In the genomic region with DNA sequence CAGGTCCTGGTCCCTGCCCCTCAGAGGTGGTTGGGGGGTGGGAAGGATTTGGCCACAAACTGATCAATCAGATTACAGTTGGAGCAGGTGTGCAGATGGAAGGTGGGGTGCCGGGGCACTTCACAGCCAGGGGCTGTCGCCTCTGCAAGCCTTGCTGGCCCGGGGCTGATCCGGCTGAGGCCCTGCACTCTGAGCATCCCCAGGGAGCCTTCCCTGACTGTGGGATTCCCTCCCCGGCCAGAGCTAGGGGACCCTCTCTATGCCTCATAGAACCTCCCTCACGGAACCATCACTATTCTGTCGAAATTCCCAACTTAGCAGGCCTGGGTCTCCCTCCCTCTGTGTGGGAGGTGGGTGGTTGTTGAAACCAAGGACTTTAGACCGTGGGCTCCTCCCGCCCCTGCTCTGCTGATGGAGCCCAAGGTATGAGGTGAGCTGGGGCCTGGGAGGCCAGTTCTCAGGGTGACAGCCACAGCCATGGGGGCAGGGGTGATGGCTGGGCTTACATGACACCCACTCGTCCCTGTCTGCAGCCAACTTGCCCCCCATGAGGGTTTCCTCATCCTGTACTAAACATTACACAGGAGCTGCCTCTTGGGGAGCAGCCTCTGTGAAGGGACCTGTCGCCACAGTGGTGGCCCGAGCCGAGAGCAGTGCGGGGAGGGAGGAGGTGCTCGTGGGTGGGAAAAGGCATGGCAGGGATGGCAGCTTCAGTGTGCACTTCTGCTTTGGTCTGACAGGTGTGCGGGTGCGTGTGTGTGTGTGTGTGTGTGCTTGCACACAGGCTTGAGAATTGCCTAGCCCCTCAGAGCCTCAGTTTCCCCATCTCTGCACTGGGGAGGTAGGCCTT, we compare ENCODE assay signal across 1 cellular context.
TF ChIP-seq lines count a peak whose summit lies in the region.

No MANE protein-coding gene starts in this region.

TF ChIP-seq in HepG2, 621 proteins besides CTCF, POLR2A, EP300 and RAD21 (continues in another document):
- TF ChIP-seq, protein P1, sequence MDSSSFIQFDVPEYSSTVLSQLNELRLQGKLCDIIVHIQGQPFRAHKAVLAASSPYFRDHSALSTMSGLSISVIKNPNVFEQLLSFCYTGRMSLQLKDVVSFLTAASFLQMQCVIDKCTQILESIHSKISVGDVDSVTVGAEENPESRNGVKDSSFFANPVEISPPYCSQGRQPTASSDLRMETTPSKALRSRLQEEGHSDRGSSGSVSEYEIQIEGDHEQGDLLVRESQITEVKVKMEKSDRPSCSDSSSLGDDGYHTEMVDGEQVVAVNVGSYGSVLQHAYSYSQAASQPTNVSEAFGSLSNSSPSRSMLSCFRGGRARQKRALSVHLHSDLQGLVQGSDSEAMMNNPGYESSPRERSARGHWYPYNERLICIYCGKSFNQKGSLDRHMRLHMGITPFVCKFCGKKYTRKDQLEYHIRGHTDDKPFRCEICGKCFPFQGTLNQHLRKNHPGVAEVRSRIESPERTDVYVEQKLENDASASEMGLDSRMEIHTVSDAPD (CRISPR knock-in tag; IDR thresholded peaks at IDR 0.05) = peak; percentile 69; the same call in 1 of the 2 replicates
- TF ChIP-seq SRSF9 (IDR thresholded peaks at IDR 0.05; ENCODE audit: borderline replicate concordance, insufficient read depth, low read depth, low read length, poor library complexity, severe bottlenecking) (no peak), ZNF160 (CRISPR knock-in tag; IDR thresholded peaks at IDR 0.05) (no peak), ZGPAT (CRISPR knock-in tag; IDR thresholded peaks at IDR 0.05) (peak; percentile 57), LBX2 (CRISPR knock-in tag; IDR thresholded peaks at IDR 0.05; ENCODE audit: borderline replicate concordance) (no peak), TBX2 (CRISPR knock-in tag; IDR thresholded peaks at IDR 0.05; ENCODE audit: borderline replicate concordance) (no peak; the same call in 1 of the 2 replicates), CCAR2 (optimal IDR thresholded peaks at IDR 0.05; ENCODE audit: low read depth, low read length) (no peak), NCOR1 (IDR thresholded peaks at IDR 0.05; ENCODE audit: borderline replicate concordance, low read length) (peak; percentile 76), ZFP36L2 (CRISPR knock-in tag; IDR thresholded peaks at IDR 0.05) (no peak), ZNF501 (CRISPR knock-in tag; IDR thresholded peaks at IDR 0.05) (no peak), ZSCAN25 (CRISPR knock-in tag; IDR thresholded peaks at IDR 0.05) (peak; percentile 98), TEF (CRISPR knock-in tag; IDR thresholded peaks at IDR 0.05) (no peak), ZNF24 (IDR thresholded peaks at IDR 0.05) (no peak), ZNF572 (CRISPR knock-in tag; IDR thresholded peaks at IDR 0.05) (no peak), ISX (CRISPR knock-in tag; conservative IDR thresholded peaks at IDR 0.05) (no peak), NFIB (CRISPR knock-in tag; IDR thresholded peaks at IDR 0.05; ENCODE audit: borderline replicate concordance) (no peak), SCMH1 (CRISPR knock-in tag; IDR thresholded peaks at IDR 0.05; ENCODE audit: borderline replicate concordance) (no peak), ARNT2 (CRISPR knock-in tag; IDR thresholded peaks at IDR 0.05; ENCODE audit: low read depth) (no peak), RNF219 (CRISPR knock-in tag; IDR thresholded peaks at IDR 0.05) (no peak), SOX13 (IDR thresholded peaks at IDR 0.05) (no peak), SOX13 (CRISPR knock-in tag; conservative IDR thresholded peaks at IDR 0.05 in 1 of 2, IDR thresholded peaks at IDR 0.05 in 1 of 2) (peak in 1 of 2 experiments; percentile 42; a peak in 1 of 4 replicates), MIER2 (CRISPR knock-in tag; IDR thresholded peaks at IDR 0.05) (no peak), TARDBP (CRISPR knock-in tag; IDR thresholded peaks at IDR 0.05) (peak; percentile 94), ARNTL (CRISPR knock-in tag; IDR thresholded peaks at IDR 0.05) (no peak), THAP7 (CRISPR knock-in tag; IDR thresholded peaks at IDR 0.05) (no peak), ARID2 (CRISPR knock-in tag; IDR thresholded peaks at IDR 0.05; ENCODE audit: borderline replicate concordance) (peak; percentile 59; the same call in 1 of the 2 replicates), MED8 (CRISPR knock-in tag; IDR thresholded peaks at IDR 0.05; ENCODE audit: insufficient replicate concordance) (no peak), ZFP62 (CRISPR knock-in tag; IDR thresholded peaks at IDR 0.05) (no peak), ZNF800 (CRISPR knock-in tag; IDR thresholded peaks at IDR 0.05) (0 out of 2 replicates have a peak, but pooled peaks have one; percentile 59), SIN3A (IDR thresholded peaks at IDR 0.05; ENCODE audit: borderline replicate concordance, low read depth, low read length) (no peak), ZNF484 (CRISPR knock-in tag; IDR thresholded peaks at IDR 0.05; ENCODE audit: borderline replicate concordance, low read depth) (no peak), SIX4 (CRISPR knock-in tag; IDR thresholded peaks at IDR 0.05) (0 out of 2 replicates have a peak, but pooled peaks have one; percentile 20), MED13 (CRISPR knock-in tag; IDR thresholded peaks at IDR 0.05) (0 out of 2 replicates have a peak, but pooled peaks have one; percentile 1), FLYWCH1 (CRISPR knock-in tag; IDR thresholded peaks at IDR 0.05) (no peak)
- TF ChIP-seq, protein P2, sequence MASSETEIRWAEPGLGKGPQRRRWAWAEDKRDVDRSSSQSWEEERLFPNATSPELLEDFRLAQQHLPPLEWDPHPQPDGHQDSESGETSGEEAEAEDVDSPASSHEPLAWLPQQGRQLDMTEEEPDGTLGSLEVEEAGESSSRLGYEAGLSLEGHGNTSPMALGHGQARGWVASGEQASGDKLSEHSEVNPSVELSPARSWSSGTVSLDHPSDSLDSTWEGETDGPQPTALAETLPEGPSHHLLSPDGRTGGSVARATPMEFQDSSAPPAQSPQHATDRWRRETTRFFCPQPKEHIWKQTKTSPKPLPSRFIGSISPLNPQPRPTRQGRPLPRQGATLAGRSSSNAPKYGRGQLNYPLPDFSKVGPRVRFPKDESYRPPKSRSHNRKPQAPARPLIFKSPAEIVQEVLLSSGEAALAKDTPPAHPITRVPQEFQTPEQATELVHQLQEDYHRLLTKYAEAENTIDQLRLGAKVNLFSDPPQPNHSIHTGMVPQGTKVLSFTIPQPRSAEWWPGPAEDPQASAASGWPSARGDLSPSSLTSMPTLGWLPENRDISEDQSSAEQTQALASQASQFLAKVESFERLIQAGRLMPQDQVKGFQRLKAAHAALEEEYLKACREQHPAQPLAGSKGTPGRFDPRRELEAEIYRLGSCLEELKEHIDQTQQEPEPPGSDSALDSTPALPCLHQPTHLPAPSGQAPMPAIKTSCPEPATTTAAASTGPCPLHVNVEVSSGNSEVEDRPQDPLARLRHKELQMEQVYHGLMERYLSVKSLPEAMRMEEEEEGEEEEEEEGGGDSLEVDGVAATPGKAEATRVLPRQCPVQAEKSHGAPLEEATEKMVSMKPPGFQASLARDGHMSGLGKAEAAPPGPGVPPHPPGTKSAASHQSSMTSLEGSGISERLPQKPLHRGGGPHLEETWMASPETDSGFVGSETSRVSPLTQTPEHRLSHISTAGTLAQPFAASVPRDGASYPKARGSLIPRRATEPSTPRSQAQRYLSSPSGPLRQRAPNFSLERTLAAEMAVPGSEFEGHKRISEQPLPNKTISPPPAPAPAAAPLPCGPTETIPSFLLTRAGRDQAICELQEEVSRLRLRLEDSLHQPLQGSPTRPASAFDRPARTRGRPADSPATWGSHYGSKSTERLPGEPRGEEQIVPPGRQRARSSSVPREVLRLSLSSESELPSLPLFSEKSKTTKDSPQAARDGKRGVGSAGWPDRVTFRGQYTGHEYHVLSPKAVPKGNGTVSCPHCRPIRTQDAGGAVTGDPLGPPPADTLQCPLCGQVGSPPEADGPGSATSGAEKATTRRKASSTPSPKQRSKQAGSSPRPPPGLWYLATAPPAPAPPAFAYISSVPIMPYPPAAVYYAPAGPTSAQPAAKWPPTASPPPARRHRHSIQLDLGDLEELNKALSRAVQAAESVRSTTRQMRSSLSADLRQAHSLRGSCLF (CRISPR knock-in tag; IDR thresholded peaks at IDR 0.05; ENCODE audit: borderline replicate concordance) = no peak
- TF ChIP-seq, protein P3, sequence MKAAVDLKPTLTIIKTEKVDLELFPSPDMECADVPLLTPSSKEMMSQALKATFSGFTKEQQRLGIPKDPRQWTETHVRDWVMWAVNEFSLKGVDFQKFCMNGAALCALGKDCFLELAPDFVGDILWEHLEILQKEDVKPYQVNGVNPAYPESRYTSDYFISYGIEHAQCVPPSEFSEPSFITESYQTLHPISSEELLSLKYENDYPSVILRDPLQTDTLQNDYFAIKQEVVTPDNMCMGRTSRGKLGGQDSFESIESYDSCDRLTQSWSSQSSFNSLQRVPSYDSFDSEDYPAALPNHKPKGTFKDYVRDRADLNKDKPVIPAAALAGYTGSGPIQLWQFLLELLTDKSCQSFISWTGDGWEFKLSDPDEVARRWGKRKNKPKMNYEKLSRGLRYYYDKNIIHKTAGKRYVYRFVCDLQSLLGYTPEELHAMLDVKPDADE (CRISPR knock-in tag; IDR thresholded peaks at IDR 0.05) = no peak
- TF ChIP-seq, protein P4, sequence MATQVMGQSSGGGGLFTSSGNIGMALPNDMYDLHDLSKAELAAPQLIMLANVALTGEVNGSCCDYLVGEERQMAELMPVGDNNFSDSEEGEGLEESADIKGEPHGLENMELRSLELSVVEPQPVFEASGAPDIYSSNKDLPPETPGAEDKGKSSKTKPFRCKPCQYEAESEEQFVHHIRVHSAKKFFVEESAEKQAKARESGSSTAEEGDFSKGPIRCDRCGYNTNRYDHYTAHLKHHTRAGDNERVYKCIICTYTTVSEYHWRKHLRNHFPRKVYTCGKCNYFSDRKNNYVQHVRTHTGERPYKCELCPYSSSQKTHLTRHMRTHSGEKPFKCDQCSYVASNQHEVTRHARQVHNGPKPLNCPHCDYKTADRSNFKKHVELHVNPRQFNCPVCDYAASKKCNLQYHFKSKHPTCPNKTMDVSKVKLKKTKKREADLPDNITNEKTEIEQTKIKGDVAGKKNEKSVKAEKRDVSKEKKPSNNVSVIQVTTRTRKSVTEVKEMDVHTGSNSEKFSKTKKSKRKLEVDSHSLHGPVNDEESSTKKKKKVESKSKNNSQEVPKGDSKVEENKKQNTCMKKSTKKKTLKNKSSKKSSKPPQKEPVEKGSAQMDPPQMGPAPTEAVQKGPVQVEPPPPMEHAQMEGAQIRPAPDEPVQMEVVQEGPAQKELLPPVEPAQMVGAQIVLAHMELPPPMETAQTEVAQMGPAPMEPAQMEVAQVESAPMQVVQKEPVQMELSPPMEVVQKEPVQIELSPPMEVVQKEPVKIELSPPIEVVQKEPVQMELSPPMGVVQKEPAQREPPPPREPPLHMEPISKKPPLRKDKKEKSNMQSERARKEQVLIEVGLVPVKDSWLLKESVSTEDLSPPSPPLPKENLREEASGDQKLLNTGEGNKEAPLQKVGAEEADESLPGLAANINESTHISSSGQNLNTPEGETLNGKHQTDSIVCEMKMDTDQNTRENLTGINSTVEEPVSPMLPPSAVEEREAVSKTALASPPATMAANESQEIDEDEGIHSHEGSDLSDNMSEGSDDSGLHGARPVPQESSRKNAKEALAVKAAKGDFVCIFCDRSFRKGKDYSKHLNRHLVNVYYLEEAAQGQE (IDR thresholded peaks at IDR 0.05; ENCODE audit: borderline replicate concordance in 1 of 2, low read depth in 1 of 2, low read length in 2 of 2) = no peak
